In genomic region chr2:213751446-213751845, GRCh38 we compare ENCODE assay signal across 12 cellular contexts.
DNase-seq lines count a peak whose midpoint lies in the region; ATAC-seq, FAIRE-seq and TF ChIP-seq lines count a peak whose summit lies in the region.
"Had no signal": no experiment of that assay in that cellular context is flagged by ENCODE, and none has a peak within 500 bp of the region (broad histone marks: within the 10 kb centered on the region; RNA-seq: fewer than 3 reads in every experiment).

No MANE protein-coding gene starts in this region.

- BruUV-seq in GM12878 (replicated peaks; lab: Mats Ljungman, UMichigan) = no TSS peak

- CTCF ChIA-PET in GM12878 (lab: Yijun Ruan, JAX) = interaction anchor here (3.4 kb wide), 1 partner anchor 16 kb away, joined by 13 read pairs; no protein-coding TSS in a partner anchor
- CTCF ChIA-PET in activated naive CD4-positive, alpha-beta T cell treated with anti-CD3 and anti-CD28 coated beads, Interleukin-2, amount 10 ng/mL, durations not matched to agents 7 days and 5 days (lab: Charles Lee) = no interaction called here

- RAD21 ChIA-PET in GM12878 (lab: Charles Lee; ENCODE audit: unreplicated experiment) = interaction anchor here (0.6 to 3.1 kb wide), 9 partner anchors 9 to 63 kb away, joined by 3 to 26 read pairs (median 4); no protein-coding TSS in a partner anchor

- no peaks in the 10 kb centered on the region for H3K9me3 Mint-ChIP-seq in activated naive CD4-positive, alpha-beta T cell treated with anti-CD3 and anti-CD28 coated beads, Interleukin-2, amount 10 ng/mL, durations not matched to agents 7 days and 5 days

- no peak overlapping the region for H3K4me3 ChIP-seq in GM12878
- H3K4me3 ChIP-seq in small intestine (ENCODE audit: low read depth in 1 of 2, low read length in 2 of 2) = no peak overlapping the region
- H3K4me3 ChIP-seq in spleen = no peak overlapping the region
- H3K4me3 ChIP-seq: SJCRH30 had no signal

- TF ChIP-seq POLR2A in GM12878 (IDR thresholded peaks at IDR 0.05; ENCODE audit: low read depth, low read length) (no peak), spleen (IDR thresholded peaks at IDR 0.05) (no peak)

- DNase-seq in GM12878 (ENCODE audit: low read depth, low spot score) (peak; percentile 59), small intestine (no peak), spleen (no peak), HPDE6-E6E7 (ENCODE audit: extremely low spot score) (no peak)
- no peak for DNase-seq in activated naive CD4-positive, alpha-beta T cell treated with anti-CD3 and anti-CD28 coated beads, Interleukin-2, amount 10 ng/mL, durations not matched to agents 7 days and 5 days
- DNase-seq: CD4-positive, alpha-beta memory T cell; naive B cell; SJCRH30 had no signal

- H3K36me3 ChIP-seq in GM12878 (ENCODE audit: control insufficient read depth in 2 of 2, insufficient read depth in 2 of 2, low read length in 1 of 2) = no peaks in the 10 kb centered on the region
- H3K36me3 ChIP-seq in small intestine (ENCODE audit: control insufficient read depth in 2 of 2, insufficient read depth in 2 of 2, low read length in 2 of 2) = no peaks in the 10 kb centered on the region
- H3K36me3 ChIP-seq in spleen = no peaks in the 10 kb centered on the region
- H3K36me3 ChIP-seq: SJCRH30 had no signal

- H4K20me1 ChIP-seq in GM12878 (ENCODE audit: control insufficient read depth, insufficient read depth) = no peaks in the 10 kb centered on the region

- H3K4me1 ChIP-seq in GM12878 (ENCODE audit: control insufficient read depth, insufficient read depth, low read length) (peaks cover 3% of the 10 kb centered on the region; the same call in 1 of the 2 replicates), small intestine (ENCODE audit: control insufficient read depth in 2 of 2, insufficient read depth in 1 of 2, low read depth in 1 of 2, low read length in 1 of 2) (no peaks in the 10 kb centered on the region), spleen (no peaks in the 10 kb centered on the region)
- H3K4me1 ChIP-seq: SJCRH30 had no signal

- H3K27me3 ChIP-seq in GM12878 (replicated peaks in 1 of 2; ENCODE audit: control insufficient read depth in 2 of 2, insufficient read depth in 2 of 2, low read length in 1 of 2) (no peaks in the 10 kb centered on the region), small intestine (ENCODE audit: control insufficient read depth in 2 of 2, insufficient read depth in 2 of 2, low read length in 2 of 2) (no peaks in the 10 kb centered on the region), spleen (replicated peaks in 1 of 7) (no peaks in the 10 kb centered on the region)
- H3K27me3 ChIP-seq: SJCRH30 had no signal

- no peaks in the 10 kb centered on the region; the same call in 1 of the 3 replicates for H3K9me3 ChIP-seq in GM12878 (replicated peaks; ENCODE audit: control insufficient read depth, insufficient read depth, low read length)
- H3K9me3 ChIP-seq in small intestine (ENCODE audit: control insufficient read depth, low read depth) = no peaks in the 10 kb centered on the region
- H3K9me3 ChIP-seq in spleen = no peaks in the 10 kb centered on the region
- H3K9me3 ChIP-seq: SJCRH30 had no signal

- H3K4me3 Mint-ChIP-seq in activated naive CD4-positive, alpha-beta T cell treated with anti-CD3 and anti-CD28 coated beads, Interleukin-2, amount 10 ng/mL, durations not matched to agents 7 days and 5 days = no peak overlapping the region
- H3K4me3 Mint-ChIP-seq: CD4-positive, alpha-beta memory T cell; naive B cell had no signal

- TF ChIP-seq CTCF in GM12878 (IDR thresholded peaks at IDR 0.05 in 2 of 3, conservative IDR thresholded peaks at IDR 0.05 in 1 of 3; ENCODE audit: control insufficient read depth in 2 of 3, extremely low read depth in 1 of 3, insufficient read depth in 1 of 3, low read depth in 3 of 3, low read length in 3 of 3) = no peak
- TF ChIP-seq CTCF in spleen (IDR thresholded peaks at IDR 0.05 in 8 of 11, conservative IDR thresholded peaks at IDR 0.05 in 3 of 11) = no peak

- peak overlapping the region; percentile 85 for H2AFZ ChIP-seq in GM12878 (ENCODE audit: control insufficient read depth, low read depth, low read length)

- SMC1A ChIA-PET in GM12878 (lab: Charles Lee; ENCODE audit: uncharacterized antibody, unreplicated experiment) = interaction anchor here (0.6 to 7.3 kb wide), 9 partner anchors 11 to 1056 kb away, joined by 3 to 84 read pairs (median 4); no protein-coding TSS in a partner anchor

- H3K4me2 ChIP-seq in GM12878 (ENCODE audit: control insufficient read depth, insufficient read depth) = peak overlapping the region; percentile 47

- no peak for TF ChIP-seq RAD21 in GM12878 (IDR thresholded peaks at IDR 0.05; ENCODE audit: insufficient read depth, low read depth, low read length)

- ATAC-seq in GM18520 (IDR thresholded peaks at IDR 0.05; ENCODE audit: unreplicated experiment) (peak; percentile 72), GM21528 (IDR thresholded peaks at IDR 0.05; ENCODE audit: low FRiP score, unreplicated experiment) (peak; percentile 88), HG03066 (IDR thresholded peaks at IDR 0.05; ENCODE audit: low read depth, unreplicated experiment) (peak; percentile 91), GM12878 (peak; percentile 95)

- no peaks in the 10 kb centered on the region for H3K79me2 ChIP-seq in GM12878 (ENCODE audit: control insufficient read depth, insufficient read depth, low read length)

- POLR2A ChIA-PET in GM12878 (lab: Charles Lee) = interaction anchor here (0.7 to 2.5 kb wide), 2 partner anchors 10 to 15 kb away, joined by 3 to 13 read pairs; no protein-coding TSS in a partner anchor

- peak; percentile 58 to 90 for TF ChIP-seq EP300 in GM12878 (IDR thresholded peaks at IDR 0.05; ENCODE audit: borderline replicate concordance in 1 of 2, control insufficient read depth in 1 of 2, low read depth in 2 of 2, low read length in 2 of 2)

- peak overlapping the region; percentile 22 for H3K27ac ChIP-seq in GM12878 (ENCODE audit: control insufficient read depth, insufficient read depth)
- H3K27ac ChIP-seq in small intestine (ENCODE audit: low read depth in 1 of 2, low read length in 1 of 2) = no peak overlapping the region
- no peak overlapping the region for H3K27ac ChIP-seq in spleen
- H3K27ac ChIP-seq: SJCRH30 had no signal

- H3K27me3 Mint-ChIP-seq in activated naive CD4-positive, alpha-beta T cell treated with anti-CD3 and anti-CD28 coated beads, Interleukin-2, amount 10 ng/mL, durations not matched to agents 7 days and 5 days = no peaks in the 10 kb centered on the region
- H3K27me3 Mint-ChIP-seq: CD4-positive, alpha-beta memory T cell; naive B cell had no signal

- no peak for FAIRE-seq in GM12878 (lab: Jason Lieb, UNC)
- FAIRE-seq in small intestine (lab: Jason Lieb, UNC) = no peak
- FAIRE-seq: bronchial epithelial cell had no signal

- intact Hi-C loops in GM12878 (cut with micrococcal nuclease; ENCODE audit: unreplicated experiment) (loop anchor here (1.0 to 10.0 kb wide), 2 partner anchors 15 to 507 kb away; no protein-coding TSS in a partner anchor), spleen (cut with DNase I; ENCODE audit: low total_unique reads) (no loop called here)

- H3K27ac Mint-ChIP-seq in activated naive CD4-positive, alpha-beta T cell treated with anti-CD3 and anti-CD28 coated beads, Interleukin-2, amount 10 ng/mL, durations not matched to agents 7 days and 5 days = no peak overlapping the region
- H3K27ac Mint-ChIP-seq: CD4-positive, alpha-beta memory T cell; naive B cell had no signal

- H3K4me1 Mint-ChIP-seq in activated naive CD4-positive, alpha-beta T cell treated with anti-CD3 and anti-CD28 coated beads, Interleukin-2, amount 10 ng/mL, durations not matched to agents 7 days and 5 days = no peaks in the 10 kb centered on the region
- H3K4me1 Mint-ChIP-seq: CD4-positive, alpha-beta memory T cell; naive B cell had no signal

- no peaks in the 10 kb centered on the region for H3K36me3 Mint-ChIP-seq in activated naive CD4-positive, alpha-beta T cell treated with anti-CD3 and anti-CD28 coated beads, Interleukin-2, amount 10 ng/mL, durations not matched to agents 7 days and 5 days
- H3K36me3 Mint-ChIP-seq: CD4-positive, alpha-beta memory T cell; naive B cell had no signal

- no peak overlapping the region for H3K9ac ChIP-seq in GM12878 (ENCODE audit: control insufficient read depth, insufficient read depth, low read length)

- WGBS in GM12878 (ENCODE audit: insufficient coverage, insufficient replicate concordance, low lambda C conversion rate, missing lambda C conversion rate) = 2% methylated on average over 6 of the region's 6 CpGs
- 48 to 71% (median 57%) methylated on average over 6 of the region's 6 CpGs for WGBS in small intestine, 3 donors
- WGBS in spleen, 5 donors = 53 to 69% (median 63%) methylated on average over 6 of the region's 6 CpGs

- in situ Hi-C loops in GM12878 (cut with MboI) = no loop called here

TF ChIP-seq in GM12878, 131 proteins besides CTCF, POLR2A, EP300 and RAD21 (continues in another document):
- TF ChIP-seq IKZF1 (conservative IDR thresholded peaks at IDR 0.05) (peak; percentile 78), TCF3 (IDR thresholded peaks at IDR 0.05; ENCODE audit: borderline replicate concordance, insufficient read depth, low read depth, low read length) (no peak), ZNF622 (IDR thresholded peaks at IDR 0.05) (no peak), TBL1XR1 (IDR thresholded peaks at IDR 0.05; ENCODE audit: low read depth, low read length) (no peak), PML (IDR thresholded peaks at IDR 0.05; ENCODE audit: low read length) (no peak), IRF5 (IDR thresholded peaks at IDR 0.05; ENCODE audit: borderline replicate concordance) (no peak), IRF4 (IDR thresholded peaks at IDR 0.05; ENCODE audit: low read depth, low read length) (no peak), BCL3 (IDR thresholded peaks at IDR 0.05; ENCODE audit: borderline replicate concordance, insufficient read depth, low read depth, low read length, poor library complexity, severe bottlenecking) (no peak)
